1 cellular context compared by ENCODE assay signal in genomic region chrX:55465108-55465507, GRCh38. TPM values are rescaled to one million over a fixed set of nuclear protein-coding genes. Genes with fewer than 3 reads are reported as not detected.
"Had no signal": no experiment of that assay in that cellular context is flagged by ENCODE, and none has a peak within 500 bp of the region (broad histone marks: within the 10 kb centered on the region; RNA-seq: fewer than 3 reads in every experiment).

No MANE protein-coding gene starts in this region.

RNA-seq across cellular contexts. Expression of gene MAGEH1, which starts 13.2 kb away (rescaled TPM):
- total RNA-seq: PC-9 had no signal

RNA-seq across cellular contexts. Expression of gene USP51, which starts 24.5 kb away (rescaled TPM):
- total RNA-seq: PC-9 had no signal
